ENCODE assay signal across 20 cellular contexts in the genomic region with DNA sequence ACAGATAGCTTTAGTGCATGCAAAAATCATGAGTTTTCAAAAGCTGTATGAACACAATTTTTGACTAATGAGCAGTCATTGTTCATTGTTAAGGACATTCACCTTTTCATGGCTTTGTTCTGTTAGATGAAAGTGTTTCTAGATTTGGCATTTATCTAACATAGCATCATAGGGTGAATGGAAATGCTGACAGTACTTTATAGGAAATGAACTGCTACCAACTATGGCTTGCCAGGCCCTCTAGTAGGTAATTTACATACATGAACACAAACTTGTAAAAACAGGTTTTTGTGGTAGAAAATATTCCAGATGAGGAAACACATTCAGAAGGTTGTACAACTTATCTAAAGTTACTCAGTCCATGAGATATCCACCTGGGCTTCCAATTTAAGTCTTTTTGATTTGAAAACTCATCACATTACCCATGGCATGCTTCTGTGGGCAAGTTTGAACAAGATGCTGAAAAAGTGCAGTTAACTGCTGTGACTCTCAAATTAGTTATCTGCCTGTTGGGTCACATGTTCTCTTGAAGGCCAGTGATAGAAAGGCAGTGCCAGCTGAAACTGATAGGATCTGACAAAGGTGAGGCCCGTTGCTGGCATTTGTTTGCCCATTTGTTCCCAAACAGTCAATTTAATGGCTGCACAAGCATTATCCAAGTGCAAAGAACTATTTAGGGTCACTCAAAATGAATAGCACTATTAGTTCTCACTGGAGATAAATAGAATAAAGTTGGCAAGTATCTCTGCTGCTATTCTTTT.
DNase-seq lines count a peak whose midpoint lies in the region; ATAC-seq and TF ChIP-seq lines count a peak whose summit lies in the region.
"Had no signal": no experiment of that assay in that cellular context is flagged by ENCODE, and none has a peak within 500 bp of the region (broad histone marks: within the 10 kb centered on the region; RNA-seq: fewer than 3 reads in every experiment).

No MANE protein-coding gene starts in this region.

- TF ChIP-seq CTCF in prostate gland (IDR thresholded peaks at IDR 0.05) (no peak), dorsolateral prefrontal cortex (IDR thresholded peaks at IDR 0.05 in 54 of 56, conservative IDR thresholded peaks at IDR 0.05 in 2 of 56; ENCODE audit: low read depth in 1 of 56, partially characterized antibody in 56 of 56) (no peak)

- H3K36me3 ChIP-seq in prostate gland: no peaks in the 10 kb centered on the region
- H3K36me3 ChIP-seq: adrenal gland, MG63, SJCRH30 had no signal

- H3K4me1 Mint-ChIP-seq in activated T-cell treated with anti-CD3 and anti-CD28 coated beads, Interleukin-2, amount 50 U/mL, for 72 hours (ENCODE audit: low read depth): peaks cover 70% of the 10 kb centered on the region
- peaks cover 33% of the 10 kb centered on the region for H3K4me1 Mint-ChIP-seq in activated naive CD8-positive, alpha-beta T cell treated with anti-CD3 and anti-CD28 coated beads for 36 hours

- peak overlapping the region; percentile 99 for H3K27ac Mint-ChIP-seq in activated T-cell treated with anti-CD3 and anti-CD28 coated beads, Interleukin-2, amount 50 U/mL, for 72 hours
- H3K27ac Mint-ChIP-seq in activated naive CD8-positive, alpha-beta T cell treated with anti-CD3 and anti-CD28 coated beads for 36 hours: peak overlapping the region; percentile 88
- H3K27ac Mint-ChIP-seq: CD4-positive, alpha-beta T cell; progenitor cell of endocrine pancreas had no signal

- H3K4me1 ChIP-seq in prostate gland (replicated peaks): no peaks in the 10 kb centered on the region
- H3K4me1 ChIP-seq: adrenal gland had no signal

- DNase-seq in NCI-H1105 treated with DMSO at 0.1 percent for 48 hours (lab: John Stamatoyannopoulos, UW) (peak; percentile 13), NCI-H1105 (lab: John Stamatoyannopoulos, UW) (no peak), activated T-cell treated with anti-CD3 and anti-CD28 coated beads for 4 hours (no peak), prostate gland (ENCODE audit: low spot score) (peak; percentile 34), cortex of kidney (lab: John Stamatoyannopoulos, UW) (no peak), dorsolateral prefrontal cortex (no peak)
- DNase-seq in activated T-cell treated with anti-CD3 and anti-CD28 coated beads, Interleukin-2, amount 50 U/mL, for 72 hours: peak; percentile 20 to 28
- no peak for DNase-seq in activated naive CD8-positive, alpha-beta T cell treated with anti-CD3 and anti-CD28 coated beads for 36 hours
- DNase-seq: 8988T; adrenal gland; CD4-positive, alpha-beta T cell; glutamatergic neuron; kidney glomerular epithelial cell; MG63; NCI-H1436; NCI-H510A had no signal

- intact Hi-C loops in prostate gland (cut with DNase I) (no loop called here), dorsolateral prefrontal cortex (cut with DNase I) (no loop called here)

- H3K9me3 ChIP-seq in prostate gland: no peaks in the 10 kb centered on the region
- H3K9me3 ChIP-seq: adrenal gland, MG63, SJCRH30 had no signal

- WGBS in prostate gland: 21% methylated on average over 1 of the region's 1 CpG

- no peaks in the 10 kb centered on the region for H3K9me3 Mint-ChIP-seq in activated T-cell treated with anti-CD3 and anti-CD28 coated beads, Interleukin-2, amount 50 U/mL, for 72 hours
- H3K9me3 Mint-ChIP-seq in activated naive CD8-positive, alpha-beta T cell treated with anti-CD3 and anti-CD28 coated beads for 36 hours: no peaks in the 10 kb centered on the region
- H3K9me3 Mint-ChIP-seq: CD4-positive, alpha-beta T cell had no signal

- H3K27ac ChIP-seq in prostate gland: no peak overlapping the region
- no peak overlapping the region for H3K27ac ChIP-seq in dorsolateral prefrontal cortex
- H3K27ac ChIP-seq: adrenal gland, coronary artery, SJCRH30 had no signal

- H3K4me3 ChIP-seq in prostate gland (no peak overlapping the region), dorsolateral prefrontal cortex (no peak overlapping the region)
- H3K4me3 ChIP-seq: adrenal gland, coronary artery, MG63, SJCRH30 had no signal

- no peak for TF ChIP-seq POLR2A in prostate gland (IDR thresholded peaks at IDR 0.05)

- H3K4me3 Mint-ChIP-seq in activated T-cell treated with anti-CD3 and anti-CD28 coated beads, Interleukin-2, amount 50 U/mL, for 72 hours: peak overlapping the region; percentile 80 to 91
- H3K4me3 Mint-ChIP-seq in activated naive CD8-positive, alpha-beta T cell treated with anti-CD3 and anti-CD28 coated beads for 36 hours: no peak overlapping the region
- H3K4me3 Mint-ChIP-seq: CD4-positive, alpha-beta T cell had no signal

- H3K36me3 Mint-ChIP-seq in activated T-cell treated with anti-CD3 and anti-CD28 coated beads, Interleukin-2, amount 50 U/mL, for 72 hours (ENCODE audit: insufficient read depth in 2 of 2): peaks cover 3 to 8% of the 10 kb centered on the region in 2 donors
- H3K36me3 Mint-ChIP-seq in activated naive CD8-positive, alpha-beta T cell treated with anti-CD3 and anti-CD28 coated beads for 36 hours: peaks cover 2% of the 10 kb centered on the region

- peak; percentile 55 to 58 for ATAC-seq in activated T-cell treated with anti-CD3 and anti-CD28 coated beads, Interleukin-2, amount 50 U/mL, for 72 hours (replicated peaks in 1 of 2)
- ATAC-seq: Panc1 had no signal

- no peaks in the 10 kb centered on the region for H3K27me3 Mint-ChIP-seq in activated T-cell treated with anti-CD3 and anti-CD28 coated beads, Interleukin-2, amount 50 U/mL, for 72 hours (ENCODE audit: low read depth)
- H3K27me3 Mint-ChIP-seq in activated naive CD8-positive, alpha-beta T cell treated with anti-CD3 and anti-CD28 coated beads for 36 hours: no peaks in the 10 kb centered on the region
- H3K27me3 Mint-ChIP-seq: CD4-positive, alpha-beta T cell; progenitor cell of endocrine pancreas had no signal

- H3K27me3 ChIP-seq in prostate gland (replicated peaks; ENCODE audit: insufficient read depth) (no peaks in the 10 kb centered on the region), dorsolateral prefrontal cortex (no peaks in the 10 kb centered on the region)
- H3K27me3 ChIP-seq: adrenal gland, SJCRH30 had no signal

Comparison
In these comparisons a context has a peak if more than half of its experiments do, and no peak if none do; other contexts are left out.
1. DNase-seq: peak in NCI-H1105 treated with DMSO at 0.1 percent for 48 hours (single experiment), activated T-cell treated with anti-CD3 and anti-CD28 coated beads, Interleukin-2, amount 50 U/mL, for 72 hours (2 of 2) and prostate gland (single experiment); none in NCI-H1105 (single experiment), activated T-cell treated with anti-CD3 and anti-CD28 coated beads for 4 hours (single experiment), activated naive CD8-positive, alpha-beta T cell treated with anti-CD3 and anti-CD28 coated beads for 36 hours (single experiment), cortex of kidney (single experiment) and dorsolateral prefrontal cortex (0 of 10).